ENCODE assay signal across 34 cellular contexts in the genomic region with DNA sequence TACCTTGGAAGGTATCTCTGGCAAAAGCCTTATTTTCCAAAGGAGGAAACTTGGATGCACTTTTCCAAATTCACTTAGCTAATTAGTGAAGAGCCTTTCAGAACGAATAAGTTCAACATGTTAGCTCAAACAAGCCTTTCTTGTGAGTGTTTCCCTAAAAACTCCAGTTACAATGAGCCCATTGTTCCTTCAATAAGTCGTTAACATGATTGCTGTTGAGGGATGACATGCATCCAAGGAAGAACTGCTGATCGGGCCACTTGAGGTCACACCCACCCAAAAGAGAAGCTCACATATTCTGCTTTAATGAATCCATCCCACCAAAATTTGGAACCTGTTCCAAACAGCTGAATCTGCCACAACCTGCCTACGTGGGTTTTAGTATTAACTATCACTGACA. TPM values are rescaled to one million over a fixed set of nuclear protein-coding genes. Genes with fewer than 3 reads are reported as not detected.
"Had no signal": no experiment of that assay in that cellular context is flagged by ENCODE, and none has a peak within 500 bp of the region (broad histone marks: within the 10 kb centered on the region; RNA-seq: fewer than 3 reads in every experiment).

No MANE protein-coding gene starts in this region.

- H3K36me3 ChIP-seq: gastrocnemius medialis, heart right ventricle, neural progenitor cell, ovary, right lobe of liver, spleen, tibial nerve, upper lobe of right lung had no signal

- H3K9me3 ChIP-seq: gastrocnemius medialis, heart right ventricle, ovary, right lobe of liver, spleen, testis, tibial nerve, upper lobe of right lung had no signal

- H3K27me3 ChIP-seq: gastrocnemius medialis, neural progenitor cell, ovary, right lobe of liver, testis, tibial nerve, upper lobe of right lung had no signal

- H2AFZ ChIP-seq: neural progenitor cell had no signal

- H3K4me1 ChIP-seq: gastrocnemius medialis, heart right ventricle, right lobe of liver, spleen, testis, upper lobe of right lung had no signal

- H3K9ac ChIP-seq: neural progenitor cell had no signal

- H3K4me3 ChIP-seq: coronary artery, gastrocnemius medialis, heart right ventricle, neural progenitor cell, ovary, right lobe of liver, spleen, testis, tibial nerve, upper lobe of right lung had no signal

- DNase-seq: effector CD4-positive, alpha-beta T cell; gastrocnemius medialis; heart right ventricle; hypothalamus; kidney glomerular epithelial cell; natural killer cell; nucleus accumbens; ovary; right lobe of liver; spleen; stimulated activated CD4-positive, alpha-beta T cell treated with anti-CD3 and anti-CD28 coated beads, Interleukin-15, amount 100 ng/mL, for 24 hours; stimulated activated CD4-positive, alpha-beta T cell treated with anti-CD3 and anti-CD28 coated beads, Interleukin-1b, Interleukin-23, amount 100 ng/mL, for 48 hours; stimulated activated CD4-positive, alpha-beta T cell treated with anti-CD3 and anti-CD28 coated beads, Interleukin-4, amount 100 ng/mL, for 4 hours; stimulated activated naive B cell treated with anti-CD40 and anti-IgM and Interleukin-4, amounts not matched to agents 10 μg/mL and 1 μg/mL and 100 μg/mL, for 72 hours; stimulated activated naive CD8-positive, alpha-beta T cell treated with anti-CD3 and anti-CD28 coated beads, Interleukin-15, amount 100 ng/mL, for 72 hours; testis; upper lobe of right lung had no signal

- H3K27ac ChIP-seq: coronary artery, gastrocnemius medialis, heart right ventricle, neural progenitor cell, ovary, right lobe of liver, spleen, testis, tibial nerve, upper lobe of right lung had no signal

- H3K4me2 ChIP-seq: neural progenitor cell had no signal

RNA-seq across cellular contexts. Expression of gene SLC35G4, which starts 48.1 kb away (rescaled TPM):
- total RNA-seq: chondrocyte, dermis microvascular lymphatic vessel endothelial cell, endodermal cell, endothelial cell of umbilical vein, fibroblast of lung, gastrocnemius medialis, heart right ventricle, liver, lung microvascular endothelial cell, mesothelial cell of epicardium, mucosa of gallbladder, myocyte, natural killer cell, ovary, progenitor cell of endocrine pancreas, right lobe of liver, skeletal muscle tissue, spleen, subcutaneous adipose tissue, testis, tibial nerve, upper lobe of right lung had no signal
- polyA plus RNA-seq: endothelial cell of umbilical vein, esophagus, fibroblast of lung, heart right ventricle, liver, ovary, spleen had no signal
